In genomic region chrX:102458615-102459014, GRCh38 we compare ENCODE assay signal across 17 cellular contexts. TPM values are rescaled to one million over a fixed set of nuclear protein-coding genes. Genes with fewer than 3 reads are reported as not detected.
"Had no signal": no experiment of that assay in that cellular context is flagged by ENCODE, and none has a peak within 500 bp of the region (broad histone marks: within the 10 kb centered on the region; RNA-seq: fewer than 3 reads in every experiment).

No MANE protein-coding gene starts in this region.

RNA-seq across cellular contexts. Expression of gene TCP11X2, which starts 13.0 kb away (rescaled TPM):
- total RNA-seq: activated B cell treated with CpG ODN at 0.5 μM for 24 hours; activated CD4-positive, alpha-beta memory T cell treated with anti-CD3 and anti-CD28 coated beads for 36 hours; activated CD4-positive, alpha-beta T cell treated with anti-CD3 and anti-CD28 coated beads, Interleukin-2, amount 10 ng/mL, durations not matched to agents 24 days and 14 days; activated CD8-positive, alpha-beta memory T cell treated with anti-CD3 and anti-CD28 coated beads for 36 hours; activated CD8-positive, alpha-beta T cell treated with anti-CD3 and anti-CD28 coated beads for 36 hours; activated naive CD4-positive, alpha-beta T cell treated with anti-CD3 and anti-CD28 coated beads for 36 hours; activated naive CD4-positive, alpha-beta T cell treated with anti-CD3 and anti-CD28 coated beads, Interleukin-2, amount 50 U/mL, for 72 hours; activated naive CD8-positive, alpha-beta T cell treated with anti-CD3 and anti-CD28 coated beads for 36 hours; activated T-cell treated with anti-CD3 and anti-CD28 coated beads, Interleukin-2, amount 50 U/mL, for 4 hours; activated T-cell treated with anti-CD3 and anti-CD28 coated beads, Interleukin-2, amount 50 U/mL, for 72 hours; activated T-helper 1 cell treated with anti-CD3 and anti-CD28 coated beads, Interleukin-12 subunit alpha, Interleukin-12 subunit beta, Interleukin-2, Interleukin-4 antibody, amounts not matched to agents 30 ng/mL and 10 ng/mL and 1 ng/mL, durations not matched to agents 14 hours and 24 hours and 36 hours; activated T-helper 17 cell treated with anti-CD3 and anti-CD28 coated beads, Interleukin-2, amount 50 U/mL, for 72 hours; adrenal gland; ascending aorta; body of pancreas; breast epithelium; cardiac septum had no signal

RNA-seq across cellular contexts. Expression of gene NXF2B, which starts 18.8 kb away (rescaled TPM):
- total RNA-seq: activated B cell treated with CpG ODN at 0.5 μM for 24 hours; activated CD4-positive, alpha-beta memory T cell treated with anti-CD3 and anti-CD28 coated beads for 36 hours; activated CD4-positive, alpha-beta T cell treated with anti-CD3 and anti-CD28 coated beads, Interleukin-2, amount 10 ng/mL, durations not matched to agents 24 days and 14 days; activated CD8-positive, alpha-beta memory T cell treated with anti-CD3 and anti-CD28 coated beads for 36 hours; activated CD8-positive, alpha-beta T cell treated with anti-CD3 and anti-CD28 coated beads for 36 hours; activated naive CD4-positive, alpha-beta T cell treated with anti-CD3 and anti-CD28 coated beads for 36 hours; activated naive CD4-positive, alpha-beta T cell treated with anti-CD3 and anti-CD28 coated beads, Interleukin-2, amount 50 U/mL, for 72 hours; activated naive CD8-positive, alpha-beta T cell treated with anti-CD3 and anti-CD28 coated beads for 36 hours; activated T-cell treated with anti-CD3 and anti-CD28 coated beads, Interleukin-2, amount 50 U/mL, for 4 hours; activated T-cell treated with anti-CD3 and anti-CD28 coated beads, Interleukin-2, amount 50 U/mL, for 72 hours; activated T-helper 1 cell treated with anti-CD3 and anti-CD28 coated beads, Interleukin-12 subunit alpha, Interleukin-12 subunit beta, Interleukin-2, Interleukin-4 antibody, amounts not matched to agents 30 ng/mL and 10 ng/mL and 1 ng/mL, durations not matched to agents 14 hours and 24 hours and 36 hours; activated T-helper 17 cell treated with anti-CD3 and anti-CD28 coated beads, Interleukin-2, amount 50 U/mL, for 72 hours; adrenal gland; ascending aorta; body of pancreas; breast epithelium; cardiac septum had no signal

RNA-seq across cellular contexts. Expression of gene TMSB15A, which starts 57.9 kb away (rescaled TPM):
- total RNA-seq: activated B cell treated with CpG ODN at 0.5 μM for 24 hours; activated CD4-positive, alpha-beta T cell treated with anti-CD3 and anti-CD28 coated beads, Interleukin-2, amount 10 ng/mL, durations not matched to agents 24 days and 14 days; activated T-cell treated with anti-CD3 and anti-CD28 coated beads, Interleukin-2, amount 50 U/mL, for 4 hours; activated T-helper 1 cell treated with anti-CD3 and anti-CD28 coated beads, Interleukin-12 subunit alpha, Interleukin-12 subunit beta, Interleukin-2, Interleukin-4 antibody, amounts not matched to agents 30 ng/mL and 10 ng/mL and 1 ng/mL, durations not matched to agents 14 hours and 24 hours and 36 hours; ascending aorta; body of pancreas; cardiac septum had no signal
